In the genomic region with DNA sequence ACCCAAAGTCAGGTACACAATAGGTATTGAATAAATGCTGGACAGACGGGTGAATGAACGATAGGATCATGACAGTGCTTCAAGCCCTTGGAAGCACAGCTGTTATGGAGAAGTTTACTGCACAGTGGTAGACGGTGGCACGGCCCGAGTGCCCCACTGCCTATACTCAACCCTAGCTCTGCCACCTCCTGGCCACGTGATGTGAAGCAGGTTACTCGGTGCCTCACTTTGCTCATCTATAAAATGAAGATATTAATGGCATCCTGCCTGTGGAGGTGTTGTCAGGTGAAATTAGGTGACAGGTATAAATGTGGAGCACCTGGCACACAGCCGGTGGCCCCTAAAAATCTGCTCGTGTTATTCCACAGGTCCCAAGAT, we compare ENCODE assay signal across 8 cellular contexts. TPM values are rescaled to one million over a fixed set of nuclear protein-coding genes. Genes with fewer than 3 reads are reported as not detected.
DNase-seq lines count a peak whose midpoint lies in the region; ATAC-seq lines count a peak whose summit lies in the region.

No MANE protein-coding gene starts in this region.

- no peaks in the 10 kb centered on the region for H3K9me3 Mint-ChIP-seq in activated CD4-positive, alpha-beta T cell treated with anti-CD3 and anti-CD28 coated beads for 36 hours (ENCODE audit: low read depth)
- H3K9me3 Mint-ChIP-seq in dendritic cell treated with granulocyte-macrophage colony-stimulating factor and Interleukin-4, amounts not matched to agents 40 ng/mL and 50 ng/mL, for 4 days, result no peaks in the 10 kb centered on the region

- peak overlapping the region; percentile 70 for H3K4me3 Mint-ChIP-seq in activated CD4-positive, alpha-beta T cell treated with anti-CD3 and anti-CD28 coated beads for 36 hours
- H3K4me3 Mint-ChIP-seq in dendritic cell treated with granulocyte-macrophage colony-stimulating factor and Interleukin-4, amounts not matched to agents 40 ng/mL and 50 ng/mL, for 4 days, result peak overlapping the region; percentile 71

- DNase-seq in left cardiac atrium (no peak), cardiac septum (ENCODE audit: low spot score) (no peak), NCI-H1694 (lab: John Stamatoyannopoulos, UW) (peak; percentile 81), pons (ENCODE audit: low spot score) (peak; percentile 22), islet precursor cell (no peak), NCI-H1930 (lab: John Stamatoyannopoulos, UW) (no peak)
- peak; percentile 83 for DNase-seq in activated CD4-positive, alpha-beta T cell treated with anti-CD3 and anti-CD28 coated beads for 36 hours

- peaks cover 2% of the 10 kb centered on the region for H3K27me3 Mint-ChIP-seq in activated CD4-positive, alpha-beta T cell treated with anti-CD3 and anti-CD28 coated beads for 36 hours
- peaks cover 33% of the 10 kb centered on the region for H3K27me3 Mint-ChIP-seq in dendritic cell treated with granulocyte-macrophage colony-stimulating factor and Interleukin-4, amounts not matched to agents 40 ng/mL and 50 ng/mL, for 4 days

- intact Hi-C loops in left cardiac atrium (cut with DNase I), result no loop called here
- intact Hi-C loops in cardiac septum (cut with DNase I), result no loop called here
- intact Hi-C loops in activated CD4-positive, alpha-beta T cell treated with anti-CD3 and anti-CD28 coated beads for 36 hours (cut with DNase I, micrococcal nuclease), result loop anchor here (1.0 to 10.0 kb wide), 5 partner anchors 30 to 1294 kb away; partner anchors contain the start of genes LYSET (in 1 of the 2) and MOAP1 (in 1 of the 2)
- intact Hi-C loops in dendritic cell treated with granulocyte-macrophage colony-stimulating factor and Interleukin-4, amounts not matched to agents 40 ng/mL and 50 ng/mL, for 4 days (cut with micrococcal nuclease), result loop anchor here (2.0 kb wide), 1 partner anchor 30 kb away; no protein-coding TSS in a partner anchor

- peak; percentile 16 to 47 for ATAC-seq in left cardiac atrium
- peak; percentile 74 for ATAC-seq in activated CD4-positive, alpha-beta T cell treated with anti-CD3 and anti-CD28 coated beads for 36 hours

- H3K27ac Mint-ChIP-seq in activated CD4-positive, alpha-beta T cell treated with anti-CD3 and anti-CD28 coated beads for 36 hours, result peak overlapping the region; percentile 97
- H3K27ac Mint-ChIP-seq in dendritic cell treated with granulocyte-macrophage colony-stimulating factor and Interleukin-4, amounts not matched to agents 40 ng/mL and 50 ng/mL, for 4 days, result no peak overlapping the region

- CTCF ChIA-PET in activated CD4-positive, alpha-beta T cell treated with anti-CD3 and anti-CD28 coated beads for 36 hours (lab: Charles Lee), result interaction anchor here (0.7 to 13.9 kb wide), 14 partner anchors 8 to 1547 kb away, joined by 3 to 180 read pairs (median 5); partner anchors contain the start of genes CCDC197 and OTUB2

- POLR2A ChIA-PET in activated CD4-positive, alpha-beta T cell treated with anti-CD3 and anti-CD28 coated beads for 36 hours (lab: Charles Lee), result interaction anchor here (0.6 to 3.7 kb wide), 5 partner anchors 8 to 751 kb away, joined by 3 to 40 read pairs (median 7); no protein-coding TSS in a partner anchor

- H3K4me1 Mint-ChIP-seq in activated CD4-positive, alpha-beta T cell treated with anti-CD3 and anti-CD28 coated beads for 36 hours, result peaks cover 75% of the 10 kb centered on the region
- peaks cover 75% of the 10 kb centered on the region for H3K4me1 Mint-ChIP-seq in dendritic cell treated with granulocyte-macrophage colony-stimulating factor and Interleukin-4, amounts not matched to agents 40 ng/mL and 50 ng/mL, for 4 days (ENCODE audit: low read depth)

- H3K36me3 Mint-ChIP-seq in activated CD4-positive, alpha-beta T cell treated with anti-CD3 and anti-CD28 coated beads for 36 hours (ENCODE audit: low read depth), result peaks cover 3% of the 10 kb centered on the region
- no peaks in the 10 kb centered on the region for H3K36me3 Mint-ChIP-seq in dendritic cell treated with granulocyte-macrophage colony-stimulating factor and Interleukin-4, amounts not matched to agents 40 ng/mL and 50 ng/mL, for 4 days (ENCODE audit: low read depth)

RNA-seq across cellular contexts. Expression of gene ASB2, which starts 5.8 kb away (rescaled TPM):
- total RNA-seq in left cardiac atrium, result 100 to 1,000 TPM; 102 to 105 TPM
- total RNA-seq in cardiac septum, result 156 TPM
- 10 to 100 TPM; 24.8 to 25.5 TPM for total RNA-seq in activated CD4-positive, alpha-beta T cell treated with anti-CD3 and anti-CD28 coated beads for 36 hours

RNA-seq across cellular contexts. Expression of gene CCDC197, which starts 26.5 kb away (rescaled TPM):
- total RNA-seq in left cardiac atrium, result not detected
- 3.4 TPM for total RNA-seq in cardiac septum
- total RNA-seq in activated CD4-positive, alpha-beta T cell treated with anti-CD3 and anti-CD28 coated beads for 36 hours, result under 1 TPM; 0.34 to 0.53 TPM

RNA-seq across cellular contexts. Expression of gene FAM181A, which starts 43.4 kb away (rescaled TPM):
- total RNA-seq in left cardiac atrium, result not detected
- total RNA-seq in cardiac septum, result not detected
- total RNA-seq in activated CD4-positive, alpha-beta T cell treated with anti-CD3 and anti-CD28 coated beads for 36 hours, result not detected

RNA-seq across cellular contexts. Expression of gene OTUB2, which starts 55.6 kb away (rescaled TPM):
- under 1 TPM; 0.24 to 0.56 TPM for total RNA-seq in left cardiac atrium
- 0.30 TPM for total RNA-seq in cardiac septum
- under 1 TPM; 0.75 to 0.93 TPM for total RNA-seq in activated CD4-positive, alpha-beta T cell treated with anti-CD3 and anti-CD28 coated beads for 36 hours

Comparison
In these comparisons a context has a peak if more than half of its experiments do, and no peak if none do; other contexts are left out.
1. DNase-seq: peak in NCI-H1694 (single experiment), activated CD4-positive, alpha-beta T cell treated with anti-CD3 and anti-CD28 coated beads for 36 hours (single experiment) and pons (single experiment); none in left cardiac atrium (single experiment), cardiac septum (single experiment), islet precursor cell (single experiment) and NCI-H1930 (0 of 2).
2. intact Hi-C loops: an anchor here in activated CD4-positive, alpha-beta T cell treated with anti-CD3 and anti-CD28 coated beads for 36 hours (1.0 to 10.0 kb wide) and dendritic cell treated with granulocyte-macrophage colony-stimulating factor and Interleukin-4, amounts not matched to agents 40 ng/mL and 50 ng/mL, for 4 days (2.0 kb wide); none called in left cardiac atrium and cardiac septum.